In the genomic region with DNA sequence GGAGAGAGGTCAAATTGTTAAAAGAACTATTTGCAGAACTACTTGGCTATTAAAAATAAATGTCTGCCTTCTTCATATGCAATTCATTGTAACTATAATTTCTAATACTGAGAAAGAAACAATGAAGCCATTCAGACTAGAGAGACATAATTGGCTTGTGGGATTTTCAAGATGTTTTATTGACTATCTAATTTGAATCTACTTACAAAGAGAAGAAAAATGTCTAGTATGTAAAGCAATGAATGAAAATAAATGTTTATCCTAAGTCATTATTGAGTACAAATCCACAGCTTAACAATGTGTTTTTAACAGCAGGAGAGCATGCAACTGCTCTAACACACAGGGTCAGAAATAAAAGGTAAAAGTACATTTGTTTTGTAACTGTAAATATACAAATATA, we compare ENCODE assay signal across 16 cellular contexts.
DNase-seq lines count a peak whose midpoint lies in the region; ATAC-seq and TF ChIP-seq lines count a peak whose summit lies in the region.
"Had no signal": no experiment of that assay in that cellular context is flagged by ENCODE, and none has a peak within 500 bp of the region (broad histone marks: within the 10 kb centered on the region; RNA-seq: fewer than 3 reads in every experiment).

No MANE protein-coding gene starts in this region.

- H3K4me3 Mint-ChIP-seq in HFFc6, result no peak overlapping the region
- H3K4me3 Mint-ChIP-seq: CD4-positive, CD25-positive, alpha-beta regulatory T cell; CD8-positive, alpha-beta T cell; GM23338; H9 had no signal

- peaks cover 14% of the 10 kb centered on the region for H3K4me1 Mint-ChIP-seq in HFFc6 (ENCODE audit: low read depth)
- H3K4me1 Mint-ChIP-seq: CD4-positive, CD25-positive, alpha-beta regulatory T cell; GM23338; H9 had no signal

- CTCF ChIA-PET in BJ (lab: Yijun Ruan, JAX), result no interaction called here

- DNase-seq in BJ (ENCODE audit: low read depth) (peak; percentile 4), EH (ENCODE audit: low read depth) (peak; percentile 44), NCI-H526 (lab: John Stamatoyannopoulos, UW) (peak; percentile 75 to 78), foreskin melanocyte (peak; percentile 42), HFFc6 (no peak), NCI-H2081 treated with DMSO at 0.1 percent for 48 hours (lab: John Stamatoyannopoulos, UW) (no peak)
- DNase-seq: CD4-positive, CD25-positive, alpha-beta regulatory T cell; CD8-positive, alpha-beta T cell; DMS 273 treated with DMSO at 0.1 percent for 48 hours; DMS79; GF-D8; H9 had no signal

- no peaks in the 10 kb centered on the region for H3K27me3 ChIP-seq in BJ (ENCODE audit: control insufficient read depth, insufficient read depth, low read length)
- H3K27me3 ChIP-seq: BLaER1 had no signal

- no peak for TF ChIP-seq CTCF in BJ (IDR thresholded peaks at IDR 0.05; ENCODE audit: insufficient read depth, low read depth, low read length)
- no peak for TF ChIP-seq CTCF in HFFc6 (IDR thresholded peaks at IDR 0.05)

- H3K27ac Mint-ChIP-seq in HFFc6, result no peak overlapping the region
- H3K27ac Mint-ChIP-seq: GM23338, H9 had no signal

- no peaks in the 10 kb centered on the region; the same call in 1 of the 2 replicates for H3K36me3 ChIP-seq in BJ (ENCODE audit: control insufficient read depth, insufficient read depth, low read length)

- no peaks in the 10 kb centered on the region for H3K27me3 Mint-ChIP-seq in HFFc6 (ENCODE audit: insufficient read depth)
- H3K27me3 Mint-ChIP-seq: CD4-positive, CD25-positive, alpha-beta regulatory T cell had no signal

- no peak for ATAC-seq in GM21786 (IDR thresholded peaks at IDR 0.05; ENCODE audit: unreplicated experiment)
- ATAC-seq: CD8-positive, alpha-beta T cell; GM23338; HCT116 had no signal

- POLR2A ChIA-PET in BJ (lab: Charles Lee), result no interaction called here

- peaks cover 7% of the 10 kb centered on the region; the same call in 1 of the 2 replicates for H3K36me3 Mint-ChIP-seq in HFFc6 (ENCODE audit: low read depth)

- no peaks in the 10 kb centered on the region for H3K9me3 Mint-ChIP-seq in HFFc6
- H3K9me3 Mint-ChIP-seq: CD4-positive, CD25-positive, alpha-beta regulatory T cell; CD8-positive, alpha-beta T cell; GM23338; H9 had no signal

- no peak overlapping the region for H3K4me3 ChIP-seq in BJ (ENCODE audit: low read depth, low read length)
- H3K4me3 ChIP-seq: BLaER1, GM23338 had no signal

Comparison
In these comparisons a context has a peak if more than half of its experiments do, and no peak if none do; other contexts are left out.
1. DNase-seq: peak in BJ (single experiment), EH (single experiment), NCI-H526 (2 of 2) and foreskin melanocyte (single experiment); none in HFFc6 (single experiment) and NCI-H2081 treated with DMSO at 0.1 percent for 48 hours (single experiment).